20 cellular contexts compared by ENCODE assay signal in the genomic region with DNA sequence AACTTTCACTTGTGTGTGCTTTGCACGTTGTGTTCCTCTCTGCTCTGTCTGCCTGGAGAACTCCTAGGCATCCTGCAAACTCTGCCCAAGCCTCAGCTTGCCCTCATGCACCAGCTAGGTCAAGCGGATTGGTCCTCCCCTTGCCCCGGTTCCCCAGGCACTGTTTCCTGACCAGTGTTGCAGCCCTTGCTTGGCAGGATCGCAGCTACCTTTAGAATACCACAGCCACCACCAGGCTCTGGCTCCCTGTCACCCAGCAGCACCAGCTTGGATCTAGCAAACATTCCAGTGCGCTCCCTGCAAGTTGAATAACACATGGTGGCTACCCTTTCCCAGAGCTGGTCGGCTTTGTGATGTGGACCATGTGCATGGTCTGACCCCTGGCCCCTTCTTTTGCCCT. TPM values are rescaled to one million over a fixed set of nuclear protein-coding genes. Genes with fewer than 3 reads are reported as not detected.
DNase-seq lines count a peak whose midpoint lies in the region; ATAC-seq and TF ChIP-seq lines count a peak whose summit lies in the region.
"Had no signal": no experiment of that assay in that cellular context is flagged by ENCODE, and none has a peak within 500 bp of the region (broad histone marks: within the 10 kb centered on the region; RNA-seq: fewer than 3 reads in every experiment).

No MANE protein-coding gene starts in this region.

- H2BK15ac ChIP-seq in mesenchymal stem cell (ENCODE audit: low read depth, poor library complexity, severe bottlenecking), result no peak overlapping the region

- H2BK5ac ChIP-seq in mesenchymal stem cell (ENCODE audit: low read depth, low read length, poor library complexity, severe bottlenecking), result no peak overlapping the region

- no peak overlapping the region for H3K4me2 ChIP-seq in SK-N-SH
- H3K4me2 ChIP-seq in mesenchymal stem cell (ENCODE audit: low read length, poor library complexity, severe bottlenecking), result no peak overlapping the region

- no peak overlapping the region for H3K18ac ChIP-seq in mesenchymal stem cell (ENCODE audit: low read depth in 1 of 2, low read length in 2 of 2)

- H3K79me2 ChIP-seq in SK-N-SH (ENCODE audit: insufficient read depth), result peaks cover 100% of the 10 kb centered on the region

- no peak overlapping the region for H3K4ac ChIP-seq in mesenchymal stem cell (ENCODE audit: low read depth in 1 of 2, low read length in 2 of 2)

- H3K36me3 ChIP-seq in SK-N-SH (replicated peaks in 1 of 2; ENCODE audit: control insufficient read depth in 1 of 2, insufficient read depth in 2 of 2, low read length in 1 of 2) (peaks cover 0 to 7% of the 10 kb centered on the region in 2 experiments), duodenal mucosa (ENCODE audit: control insufficient read depth in 1 of 2, insufficient read depth in 2 of 2, low read length in 2 of 2) (peaks cover 0 to 5% of the 10 kb centered on the region in 2 donors), mesenchymal stem cell (ENCODE audit: control insufficient read depth in 1 of 2, insufficient read depth in 2 of 2, low read depth in 1 of 2, low read length in 2 of 2) (peaks cover 13 to 41% of the 10 kb centered on the region in 2 experiments), transverse colon (no peaks in the 10 kb centered on the region)
- H3K36me3 ChIP-seq: left lung had no signal

- POLR2A ChIA-PET in SK-N-SH (lab: Yijun Ruan, JAX), result interaction anchor here (0.6 to 1.1 kb wide), 2 partner anchors 8 to 10 kb away, joined by 3 to 4 read pairs; no protein-coding TSS in a partner anchor

- no peaks in the 10 kb centered on the region for H3K27me3 ChIP-seq in SK-N-SH (ENCODE audit: insufficient read depth)
- H3K27me3 ChIP-seq in duodenal mucosa (ENCODE audit: control insufficient read depth in 1 of 2, insufficient read depth in 2 of 2, low read length in 2 of 2), result no peaks in the 10 kb centered on the region
- H3K27me3 ChIP-seq in mesenchymal stem cell (ENCODE audit: control insufficient read depth in 1 of 2, insufficient read depth in 1 of 2, low read length in 2 of 2), result no peaks in the 10 kb centered on the region
- no peaks in the 10 kb centered on the region for H3K27me3 ChIP-seq in transverse colon
- H3K27me3 ChIP-seq: left lung had no signal

- H3K36me3 Mint-ChIP-seq in activated T-helper 17 cell treated with anti-CD3 and anti-CD28 coated beads, Interleukin-2, amount 50 U/mL, for 72 hours (ENCODE audit: low read depth), result no peaks in the 10 kb centered on the region

- H3K27ac ChIP-seq in SK-N-SH (ENCODE audit: low read depth in 2 of 2, low read length in 1 of 2) (peak overlapping the region in 1 of 2 experiments; percentile 3; a peak in 1 of 4 replicates), duodenal mucosa (ENCODE audit: low read depth, low read length) (peak overlapping the region; percentile 13), mesenchymal stem cell (ENCODE audit: low read length, poor library complexity, severe bottlenecking) (no peak overlapping the region), transverse colon (peak overlapping the region; percentile 63 to 96 (median 72))
- H3K27ac ChIP-seq: 22Rv1 had no signal

- H2BK120ac ChIP-seq in mesenchymal stem cell (ENCODE audit: low read depth, low read length), result no peak overlapping the region

- no peaks in the 10 kb centered on the region for H3K79me1 ChIP-seq in mesenchymal stem cell (replicated peaks; ENCODE audit: low read length, poor library complexity, severe bottlenecking)

- TF ChIP-seq CTCF in SK-N-SH (IDR thresholded peaks at IDR 0.05) (no peak), transverse colon (IDR thresholded peaks at IDR 0.05) (no peak)

- intact Hi-C loops in transverse colon (cut with DNase I; ENCODE audit: low total_unique reads), result no loop called here

- peak overlapping the region; percentile 9 for H4K91ac ChIP-seq in mesenchymal stem cell (ENCODE audit: low read length)

- H4K20me1 ChIP-seq in SK-N-SH (ENCODE audit: insufficient read depth), result peaks cover 99% of the 10 kb centered on the region

- no peaks in the 10 kb centered on the region for H3F3A ChIP-seq in SK-N-SH (replicated peaks; ENCODE audit: insufficient read depth)

- H3K4me1 Mint-ChIP-seq in activated T-helper 17 cell treated with anti-CD3 and anti-CD28 coated beads, Interleukin-2, amount 50 U/mL, for 72 hours, result peaks cover 28% of the 10 kb centered on the region

- ATAC-seq in SK-N-SH treated with all-trans-retinoic acid at 6 μM for 48 hours, result no peak
- no peak for ATAC-seq in HG02642 (IDR thresholded peaks at IDR 0.05; ENCODE audit: poor library complexity, unreplicated experiment)
- no peak for ATAC-seq in activated T-helper 17 cell treated with anti-CD3 and anti-CD28 coated beads, Interleukin-2, amount 50 U/mL, for 72 hours (replicated peaks)
- ATAC-seq: sciatic nerve had no signal

- H4K8ac ChIP-seq in mesenchymal stem cell (ENCODE audit: low read length), result no peak overlapping the region

- no peak for TF ChIP-seq RAD21 in SK-N-SH (IDR thresholded peaks at IDR 0.05; ENCODE audit: low read length)

- TF ChIP-seq EP300 in SK-N-SH (IDR thresholded peaks at IDR 0.05; ENCODE audit: borderline replicate concordance in 1 of 2, low read depth in 1 of 2, low read length in 1 of 2) (no peak), transverse colon (IDR thresholded peaks at IDR 0.05; ENCODE audit: low read depth) (no peak)

- H3K9ac ChIP-seq in SK-N-SH (no peak overlapping the region), duodenal mucosa (ENCODE audit: low read depth in 1 of 2, low read length in 2 of 2) (no peak overlapping the region), mesenchymal stem cell (ENCODE audit: low read length) (no peak overlapping the region)

- H3K23ac ChIP-seq in mesenchymal stem cell (ENCODE audit: low read length in 2 of 2), result no peak overlapping the region

- no peaks in the 10 kb centered on the region for H3K27me3 Mint-ChIP-seq in activated T-helper 17 cell treated with anti-CD3 and anti-CD28 coated beads, Interleukin-2, amount 50 U/mL, for 72 hours
- H3K27me3 Mint-ChIP-seq: CD4-positive, CD25-positive, alpha-beta regulatory T cell had no signal

- WGBS in SK-N-SH (ENCODE audit: low lambda C conversion rate), result 92% methylated on average over 6 of the region's 6 CpGs
- WGBS in mesenchymal stem cell, result 90% methylated on average over 6 of the region's 6 CpGs
- WGBS in transverse colon (ENCODE audit: low coverage in 1 of 2), 2 donors, result 20 to 55% methylated on average over 1 to 6 of the region's 6 CpGs

- H3K27ac Mint-ChIP-seq in activated T-helper 17 cell treated with anti-CD3 and anti-CD28 coated beads, Interleukin-2, amount 50 U/mL, for 72 hours, result no peak overlapping the region

- CTCF ChIA-PET in SK-N-SH (lab: Yijun Ruan, JAX), result interaction anchor here (1.2 to 1.5 kb wide), 3 partner anchors 18 to 108 kb away, joined by 3 to 11 read pairs (median 7); no protein-coding TSS in a partner anchor

- no peak overlapping the region for H2AFZ ChIP-seq in SK-N-SH (ENCODE audit: low read depth)
- H2AFZ ChIP-seq in mesenchymal stem cell (ENCODE audit: low read depth, low read length), result no peak overlapping the region

- H3K9me3 ChIP-seq in SK-N-SH (no peaks in the 10 kb centered on the region), duodenal mucosa (ENCODE audit: control insufficient read depth in 1 of 2, low read length in 2 of 2) (no peaks in the 10 kb centered on the region), mesenchymal stem cell (ENCODE audit: control insufficient read depth, low read length) (no peaks in the 10 kb centered on the region), transverse colon (no peaks in the 10 kb centered on the region)
- H3K9me3 ChIP-seq: left lung had no signal

- H3K4me3 ChIP-seq in SK-N-SH (ENCODE audit: low read depth in 2 of 2, low read length in 1 of 2), result no peak overlapping the region
- H3K4me3 ChIP-seq in duodenal mucosa (ENCODE audit: low read depth in 1 of 2, low read length in 2 of 2), result no peak overlapping the region
- no peak overlapping the region for H3K4me3 ChIP-seq in mesenchymal stem cell (ENCODE audit: insufficient read depth in 1 of 2, low read depth in 1 of 2, low read length in 2 of 2)
- H3K4me3 ChIP-seq in transverse colon, result no peak overlapping the region
- H3K4me3 ChIP-seq: left lung had no signal

- H3K4me1 ChIP-seq in SK-N-SH (ENCODE audit: control insufficient read depth in 1 of 2, insufficient read depth in 2 of 2, low read depth in 1 of 2, low read length in 1 of 2) (peaks cover 22 to 88% of the 10 kb centered on the region in 2 experiments; a peak in 3 of 4 replicates), duodenal mucosa (ENCODE audit: control insufficient read depth in 1 of 2, insufficient read depth in 2 of 2, low read length in 2 of 2) (peaks cover 68 to 77% of the 10 kb centered on the region in 2 donors), mesenchymal stem cell (ENCODE audit: control insufficient read depth, insufficient read depth, low read depth, low read length) (peaks cover 78% of the 10 kb centered on the region), transverse colon (peaks cover 66 to 99% (median 85%) of the 10 kb centered on the region in 4 donors)

- no peak overlapping the region for H2AK5ac ChIP-seq in mesenchymal stem cell (ENCODE audit: low read length, severe bottlenecking)

- H3K9me3 Mint-ChIP-seq in activated T-helper 17 cell treated with anti-CD3 and anti-CD28 coated beads, Interleukin-2, amount 50 U/mL, for 72 hours, result no peaks in the 10 kb centered on the region
- H3K9me3 Mint-ChIP-seq: CD4-positive, CD25-positive, alpha-beta regulatory T cell had no signal

- no peaks in the 10 kb centered on the region for H3K9me2 ChIP-seq in SK-N-SH

- peak overlapping the region in 1 of 2 experiments; percentile 56 for H3K14ac ChIP-seq in mesenchymal stem cell (ENCODE audit: low read length in 2 of 2)

- in situ Hi-C loops in transverse colon (cut with MboI; ENCODE audit: low pct_ligation_motif_present in 1 of 4, low pct_unique_long_range_greater_than_20kb in 1 of 4, low sequenced_read_pairs in 3 of 4), result no loop called here

- no peak overlapping the region for H3K4me3 Mint-ChIP-seq in activated T-helper 17 cell treated with anti-CD3 and anti-CD28 coated beads, Interleukin-2, amount 50 U/mL, for 72 hours

- DNase-seq in SK-N-SH (no peak), mesenchymal stem cell (no peak), transverse colon (no peak)
- DNase-seq in activated CD4-positive, CD25-positive, alpha-beta regulatory T cell treated with anti-CD3 and anti-CD28 coated beads, Interleukin-2, amount 50 U/mL, for 72 hours, result no peak
- DNase-seq: activated CD4-positive, alpha-beta T cell treated with anti-CD3 and anti-CD28 coated beads for 48 hours; activated T-cell treated with anti-CD3 and anti-CD28 coated beads, Interleukin-2, amount 50 U/mL, for 1 hour; amniotic stem cell; CD4-positive, CD25-positive, alpha-beta regulatory T cell; dermis blood vessel endothelial cell; GOT3; NCI-H2029 treated with DMSO at 0.1 percent for 48 hours; NCI-H774; stimulated activated CD4-positive, alpha-beta T cell treated with anti-CD3 and anti-CD28 coated beads, Interleukin-4, amount 100 ng/mL, for 1 hour had no signal

- no peak overlapping the region for H2BK12ac ChIP-seq in mesenchymal stem cell (ENCODE audit: low read length in 2 of 2)

- TF ChIP-seq POLR2A in transverse colon (IDR thresholded peaks at IDR 0.05), result no peak

RNA-seq across cellular contexts. Expression of gene ZMIZ1, which starts 19.0 kb away (rescaled TPM):
- 6.6 and 23.5 TPM in 2 replicates for polyA plus RNA-seq in SK-N-SH (2012; rRNA removed)
- 13.6 and 23.5 TPM in 2 replicates for polyA plus RNA-seq in SK-N-SH (2012; cell fraction: cytosol; rRNA removed)
- polyA plus RNA-seq in SK-N-SH (2012; cell fraction: nucleus; rRNA removed), result 39.0 and 44.8 TPM in 2 replicates
- polyA plus RNA-seq in mesenchymal stem cell (2013, experiment 1 of 2), result 36.4 TPM
- polyA plus RNA-seq in mesenchymal stem cell (2013, experiment 2 of 2), result 35.8 TPM
- total RNA-seq in transverse colon, result 100 to 1,000 TPM in 1 of 4 donors, 10 to 100 TPM in 3; 32.0 to 108 (median 63.0) TPM
- total RNA-seq in activated T-helper 17 cell treated with anti-CD3 and anti-CD28 coated beads, Interleukin-2, amount 50 U/mL, for 72 hours, result 10 to 100 TPM; 32.9 to 82.6 TPM
